2 cellular contexts compared by ENCODE assay signal in the genomic region with DNA sequence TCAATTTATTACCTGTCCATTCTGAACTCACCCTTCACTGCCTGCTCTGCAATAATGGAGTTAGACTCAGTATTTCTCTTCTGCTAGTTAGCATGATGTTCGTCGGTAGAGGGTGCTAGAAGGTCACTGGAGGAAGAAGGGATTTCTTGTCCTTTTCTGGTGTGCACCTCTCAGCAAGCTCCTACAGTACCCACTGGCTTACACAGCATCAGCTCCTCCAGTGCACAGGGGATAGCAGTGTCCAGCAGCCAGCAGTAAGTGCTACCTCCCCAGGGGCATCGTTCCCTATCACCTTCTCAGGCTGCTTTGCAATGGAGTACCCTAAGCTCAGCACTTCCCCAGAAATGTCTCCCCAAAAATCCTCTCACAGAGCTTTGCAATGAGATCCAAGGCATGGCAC.
TF ChIP-seq lines count a peak whose summit lies in the region.

No MANE protein-coding gene starts in this region.

TF ChIP-seq in IMR-90, 13 proteins besides CTCF, POLR2A, EP300 and RAD21 (continued from another document):
- TF ChIP-seq, protein P1, sequence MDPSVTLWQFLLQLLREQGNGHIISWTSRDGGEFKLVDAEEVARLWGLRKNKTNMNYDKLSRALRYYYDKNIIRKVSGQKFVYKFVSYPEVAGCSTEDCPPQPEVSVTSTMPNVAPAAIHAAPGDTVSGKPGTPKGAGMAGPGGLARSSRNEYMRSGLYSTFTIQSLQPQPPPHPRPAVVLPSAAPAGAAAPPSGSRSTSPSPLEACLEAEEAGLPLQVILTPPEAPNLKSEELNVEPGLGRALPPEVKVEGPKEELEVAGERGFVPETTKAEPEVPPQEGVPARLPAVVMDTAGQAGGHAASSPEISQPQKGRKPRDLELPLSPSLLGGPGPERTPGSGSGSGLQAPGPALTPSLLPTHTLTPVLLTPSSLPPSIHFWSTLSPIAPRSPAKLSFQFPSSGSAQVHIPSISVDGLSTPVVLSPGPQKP (IDR thresholded peaks at IDR 0.05; ENCODE audit: borderline replicate concordance, low read depth, low read length): no peak
- TF ChIP-seq RFX5 (IDR thresholded peaks at IDR 0.05; ENCODE audit: low read depth, low read length) (no peak), MAZ (IDR thresholded peaks at IDR 0.05; ENCODE audit: borderline replicate concordance, low read depth, low read length) (no peak), SMC3 (IDR thresholded peaks at IDR 0.05; ENCODE audit: low read depth, low read length) (peak; percentile 44), CHD1 (IDR thresholded peaks at IDR 0.05; ENCODE audit: low read depth, low read length) (no peak)

TF ChIP-seq in WTC11, 78 proteins besides CTCF, POLR2A, EP300 and RAD21 (continued from another document):
- TF ChIP-seq, protein P2, sequence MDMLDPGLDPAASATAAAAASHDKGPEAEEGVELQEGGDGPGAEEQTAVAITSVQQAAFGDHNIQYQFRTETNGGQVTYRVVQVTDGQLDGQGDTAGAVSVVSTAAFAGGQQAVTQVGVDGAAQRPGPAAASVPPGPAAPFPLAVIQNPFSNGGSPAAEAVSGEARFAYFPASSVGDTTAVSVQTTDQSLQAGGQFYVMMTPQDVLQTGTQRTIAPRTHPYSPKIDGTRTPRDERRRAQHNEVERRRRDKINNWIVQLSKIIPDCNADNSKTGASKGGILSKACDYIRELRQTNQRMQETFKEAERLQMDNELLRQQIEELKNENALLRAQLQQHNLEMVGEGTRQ (CRISPR knock-in tag; IDR thresholded peaks at IDR 0.05): no peak
- TF ChIP-seq NFATC4 (CRISPR knock-in tag; IDR thresholded peaks at IDR 0.05) (no peak), PRRX2 (CRISPR knock-in tag; IDR thresholded peaks at IDR 0.05) (no peak)
- TF ChIP-seq, protein P3, sequence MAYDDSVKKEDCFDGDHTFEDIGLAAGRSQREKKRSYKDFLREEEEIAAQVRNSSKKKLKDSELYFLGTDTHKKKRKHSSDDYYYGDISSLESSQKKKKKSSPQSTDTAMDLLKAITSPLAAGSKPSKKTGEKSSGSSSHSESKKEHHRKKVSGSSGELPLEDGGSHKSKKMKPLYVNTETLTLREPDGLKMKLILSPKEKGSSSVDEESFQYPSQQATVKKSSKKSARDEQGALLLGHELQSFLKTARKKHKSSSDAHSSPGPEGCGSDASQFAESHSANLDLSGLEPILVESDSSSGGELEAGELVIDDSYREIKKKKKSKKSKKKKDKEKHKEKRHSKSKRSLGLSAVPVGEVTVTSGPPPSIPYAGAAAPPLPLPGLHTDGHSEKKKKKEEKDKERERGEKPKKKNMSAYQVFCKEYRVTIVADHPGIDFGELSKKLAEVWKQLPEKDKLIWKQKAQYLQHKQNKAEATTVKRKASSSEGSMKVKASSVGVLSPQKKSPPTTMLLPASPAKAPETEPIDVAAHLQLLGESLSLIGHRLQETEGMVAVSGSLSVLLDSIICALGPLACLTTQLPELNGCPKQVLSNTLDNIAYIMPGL (CRISPR knock-in tag; IDR thresholded peaks at IDR 0.05): no peak
